Comparison of ENCODE assay signal across 21 cellular contexts in genomic region chr4:127660486-127660885, GRCh38.
"Had no signal": no experiment of that assay in that cellular context is flagged by ENCODE, and none has a peak within 500 bp of the region (broad histone marks: within the 10 kb centered on the region; RNA-seq: fewer than 3 reads in every experiment).

No MANE protein-coding gene starts in this region.

- H3K9me3 ChIP-seq: heart left ventricle, neutrophil, right atrium auricular region, suprapubic skin, thyroid gland had no signal

- FAIRE-seq: urothelium cell line had no signal

- H3K4me3 Mint-ChIP-seq: dendritic cell treated with granulocyte-macrophage colony-stimulating factor and Interleukin-4, amounts not matched to agents 40 ng/mL and 50 ng/mL, for 4 days; effector memory CD8-positive, alpha-beta T cell; naive B cell; nephron; type B pancreatic cell had no signal

- H3K27me3 ChIP-seq: heart left ventricle, neutrophil, right atrium auricular region, suprapubic skin, thyroid gland had no signal

- H3K4me1 ChIP-seq: heart left ventricle, right atrium auricular region, suprapubic skin, thyroid gland had no signal

- H3K4me1 Mint-ChIP-seq: naive B cell, nephron had no signal

- H3K9me3 Mint-ChIP-seq: dendritic cell treated with granulocyte-macrophage colony-stimulating factor and Interleukin-4, amounts not matched to agents 40 ng/mL and 50 ng/mL, for 4 days; nephron; type B pancreatic cell had no signal

- ATAC-seq: effector memory CD8-positive, alpha-beta T cell; heart left ventricle; left colon; left ventricle myocardium superior had no signal

- H3K4me3 ChIP-seq: heart left ventricle, lung, right atrium auricular region, smooth muscle cell, suprapubic skin, thyroid gland had no signal

- H3K27ac ChIP-seq: heart left ventricle, neutrophil, right atrium auricular region, suprapubic skin, thyroid gland had no signal

- H3K4me2 ChIP-seq: smooth muscle cell had no signal

- H3K27me3 Mint-ChIP-seq: dendritic cell treated with granulocyte-macrophage colony-stimulating factor and Interleukin-4, amounts not matched to agents 40 ng/mL and 50 ng/mL, for 4 days; effector memory CD8-positive, alpha-beta T cell; naive B cell; type B pancreatic cell had no signal

- DNase-seq: effector memory CD8-positive, alpha-beta T cell; foreskin melanocyte; heart left ventricle; hippocampal formation; left colon; left ventricle myocardium superior; mesenchymal stem cell; midbrain; naive B cell; stimulated activated CD4-positive, alpha-beta T cell treated with anti-CD3 and anti-CD28 coated beads, Interleukin-2, amount 100 ng/mL, for 48 hours; stimulated activated naive CD4-positive, alpha-beta T cell treated with Interleukin-2 at 50 U/mL for 16 hours; thyroid gland had no signal

- H3K36me3 ChIP-seq: neutrophil, right atrium auricular region, thyroid gland had no signal

- H3K36me3 Mint-ChIP-seq: naive B cell had no signal

- H3K27ac Mint-ChIP-seq: dendritic cell treated with granulocyte-macrophage colony-stimulating factor and Interleukin-4, amounts not matched to agents 40 ng/mL and 50 ng/mL, for 4 days; effector memory CD8-positive, alpha-beta T cell; naive B cell; nephron; type B pancreatic cell had no signal
